In the genomic region with DNA sequence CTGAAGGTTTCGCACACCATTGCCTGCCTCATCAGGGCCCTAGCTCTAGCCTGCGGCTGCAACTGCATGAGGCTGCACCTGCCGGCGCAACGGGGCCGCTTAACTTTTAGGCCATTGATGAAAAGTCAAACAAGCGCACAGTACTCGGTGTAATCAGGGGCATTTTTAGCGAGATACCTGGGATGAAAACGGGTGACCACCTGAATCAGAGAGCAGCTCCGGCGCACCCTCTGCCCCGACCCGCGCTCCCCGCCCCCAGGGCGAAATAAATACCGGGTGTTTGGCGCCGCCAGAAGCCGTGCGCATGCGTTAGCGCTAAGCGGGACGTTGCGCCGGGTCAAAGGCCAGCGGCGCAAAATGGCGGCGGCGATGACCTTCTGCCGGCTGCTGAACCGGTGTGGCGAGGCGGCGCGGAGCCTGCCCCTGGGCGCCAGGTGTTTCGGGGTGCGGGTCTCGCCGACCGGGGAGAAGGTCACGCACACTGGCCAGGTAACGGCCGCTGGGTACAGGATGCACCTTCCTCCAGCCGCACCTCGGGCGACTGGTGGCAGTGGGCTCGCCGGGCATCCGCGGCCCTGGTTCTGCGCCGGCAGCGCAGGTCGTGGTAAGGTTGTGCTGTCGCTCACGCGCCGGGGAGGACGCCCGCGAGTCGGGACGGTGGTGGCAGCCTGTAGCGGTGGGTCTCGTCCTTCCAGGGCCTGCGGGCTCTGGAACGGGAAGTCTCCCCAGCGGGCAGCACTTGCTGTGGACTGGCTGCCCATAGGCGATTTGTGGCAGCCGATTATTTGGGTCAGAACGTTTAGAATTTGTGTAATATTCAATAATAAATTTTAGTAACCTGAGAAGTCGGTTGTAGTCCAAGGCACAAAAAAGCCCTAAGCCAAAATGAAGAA, we compare ENCODE assay signal across 1 cellular context.
A peak's percentile ranks its signal among the peaks of the same experiment; 100 is the strongest.
TF ChIP-seq lines count a peak whose summit lies in the region.

A gene (plus strand): TSS at position 347 of the 893 bp plus-strand sequence. CDS start 11 bp downstream, at position 358.

TF ChIP-seq in K562, 482 proteins besides CTCF, POLR2A, EP300 and RAD21 (continued from another document and continues in another):
- TF ChIP-seq CREB1 (IDR thresholded peaks at IDR 0.05) (peak; percentile 38), CREB1 (CRISPR knock-in tag; IDR thresholded peaks at IDR 0.05) (no peak), RBM34 (IDR thresholded peaks at IDR 0.05; ENCODE audit: borderline replicate concordance, insufficient read depth, low read length) (no peak), JUN (IDR thresholded peaks at IDR 0.05; ENCODE audit: borderline replicate concordance, low read depth, low read length) (peak; percentile 9; the same call in 1 of the 2 replicates), JUN (CRISPR knock-in tag; IDR thresholded peaks at IDR 0.05; ENCODE audit: borderline replicate concordance) (no peak), YY1 (IDR thresholded peaks at IDR 0.05; ENCODE audit: borderline replicate concordance in 1 of 3, control insufficient read depth in 1 of 3, extremely low read depth in 1 of 3, insufficient read depth in 3 of 3, insufficient read length in 1 of 3, insufficient replicate concordance in 2 of 3, low read depth in 1 of 3, low read length in 2 of 3) (peak; percentile 91 to 97 (median 96)), BRCA1 (IDR thresholded peaks at IDR 0.05) (no peak), BRCA1 (CRISPR knock-in tag; IDR thresholded peaks at IDR 0.05) (no peak), DIDO1 (tag; IDR thresholded peaks at IDR 0.05; ENCODE audit: low read depth) (peak; percentile 53; the same call in 1 of the 2 replicates), MEIS2 (IDR thresholded peaks at IDR 0.05; ENCODE audit: partially characterized antibody) (peak; percentile 75), JUND (IDR thresholded peaks at IDR 0.05; ENCODE audit: borderline replicate concordance, low read depth, low read length) (peak; percentile 56; the same call in 1 of the 2 replicates), JUND (tag; IDR thresholded peaks at IDR 0.05; ENCODE audit: borderline replicate concordance, low read depth, low read length) (no peak), PPARD (CRISPR knock-in tag; IDR thresholded peaks at IDR 0.05) (no peak), ZNF217 (CRISPR knock-in tag; IDR thresholded peaks at IDR 0.05) (no peak), SPI1 (IDR thresholded peaks at IDR 0.05; ENCODE audit: borderline replicate concordance, low read depth, low read length) (peak; percentile 43; the same call in 1 of the 2 replicates), KAT2B (IDR thresholded peaks at IDR 0.05; ENCODE audit: low read depth, low read length) (no peak), ZNF124 (CRISPR knock-in tag; IDR thresholded peaks at IDR 0.05) (no peak), KAT7 (CRISPR knock-in tag; IDR thresholded peaks at IDR 0.05; ENCODE audit: borderline replicate concordance) (no peak), SMARCA5 (IDR thresholded peaks at IDR 0.05) (no peak), ZNF197 (CRISPR knock-in tag; IDR thresholded peaks at IDR 0.05; ENCODE audit: low read depth) (no peak), SMARCB1 (IDR thresholded peaks at IDR 0.05; ENCODE audit: insufficient read length, low read depth) (no peak), ZNF696 (CRISPR knock-in tag; conservative IDR thresholded peaks at IDR 0.05) (no peak), DNMT1 (IDR thresholded peaks at IDR 0.05) (no peak), TCFL5 (CRISPR knock-in tag; conservative IDR thresholded peaks at IDR 0.05) (no peak), RHOXF2B (CRISPR knock-in tag; conservative IDR thresholded peaks at IDR 0.05) (0 out of 2 replicates have a peak, but pooled peaks have one; percentile 32), SP1 (CRISPR knock-in tag; IDR thresholded peaks at IDR 0.05) (0 out of 2 replicates have a peak, but pooled peaks have one; percentile 42), HNRNPLL (IDR thresholded peaks at IDR 0.05; ENCODE audit: low read depth, low read length, poor library complexity, severe bottlenecking) (peak; percentile 95), ZC3H8 (IDR thresholded peaks at IDR 0.05) (no peak), MYBL2 (IDR thresholded peaks at IDR 0.05; ENCODE audit: low read depth) (no peak), MYBL2 (CRISPR knock-in tag; IDR thresholded peaks at IDR 0.05; ENCODE audit: borderline replicate concordance) (no peak), NFE2 (IDR thresholded peaks at IDR 0.05; ENCODE audit: low read depth) (no peak), ESRRA (IDR thresholded peaks at IDR 0.05; ENCODE audit: borderline replicate concordance, low read depth) (peak; percentile 97)
- TF ChIP-seq, protein P1, sequence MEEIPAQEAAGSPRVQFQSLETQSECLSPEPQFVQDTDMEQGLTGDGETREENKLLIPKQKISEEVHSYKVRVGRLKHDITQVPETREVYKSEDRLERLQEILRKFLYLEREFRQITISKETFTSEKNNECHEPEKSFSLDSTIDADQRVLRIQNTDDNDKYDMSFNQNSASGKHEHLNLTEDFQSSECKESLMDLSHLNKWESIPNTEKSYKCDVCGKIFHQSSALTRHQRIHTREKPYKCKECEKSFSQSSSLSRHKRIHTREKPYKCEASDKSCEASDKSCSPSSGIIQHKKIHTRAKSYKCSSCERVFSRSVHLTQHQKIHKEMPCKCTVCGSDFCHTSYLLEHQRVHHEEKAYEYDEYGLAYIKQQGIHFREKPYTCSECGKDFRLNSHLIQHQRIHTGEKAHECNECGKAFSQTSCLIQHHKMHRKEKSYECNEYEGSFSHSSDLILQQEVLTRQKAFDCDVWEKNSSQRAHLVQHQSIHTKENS (CRISPR knock-in tag; IDR thresholded peaks at IDR 0.05): no peak
- TF ChIP-seq, protein P2, sequence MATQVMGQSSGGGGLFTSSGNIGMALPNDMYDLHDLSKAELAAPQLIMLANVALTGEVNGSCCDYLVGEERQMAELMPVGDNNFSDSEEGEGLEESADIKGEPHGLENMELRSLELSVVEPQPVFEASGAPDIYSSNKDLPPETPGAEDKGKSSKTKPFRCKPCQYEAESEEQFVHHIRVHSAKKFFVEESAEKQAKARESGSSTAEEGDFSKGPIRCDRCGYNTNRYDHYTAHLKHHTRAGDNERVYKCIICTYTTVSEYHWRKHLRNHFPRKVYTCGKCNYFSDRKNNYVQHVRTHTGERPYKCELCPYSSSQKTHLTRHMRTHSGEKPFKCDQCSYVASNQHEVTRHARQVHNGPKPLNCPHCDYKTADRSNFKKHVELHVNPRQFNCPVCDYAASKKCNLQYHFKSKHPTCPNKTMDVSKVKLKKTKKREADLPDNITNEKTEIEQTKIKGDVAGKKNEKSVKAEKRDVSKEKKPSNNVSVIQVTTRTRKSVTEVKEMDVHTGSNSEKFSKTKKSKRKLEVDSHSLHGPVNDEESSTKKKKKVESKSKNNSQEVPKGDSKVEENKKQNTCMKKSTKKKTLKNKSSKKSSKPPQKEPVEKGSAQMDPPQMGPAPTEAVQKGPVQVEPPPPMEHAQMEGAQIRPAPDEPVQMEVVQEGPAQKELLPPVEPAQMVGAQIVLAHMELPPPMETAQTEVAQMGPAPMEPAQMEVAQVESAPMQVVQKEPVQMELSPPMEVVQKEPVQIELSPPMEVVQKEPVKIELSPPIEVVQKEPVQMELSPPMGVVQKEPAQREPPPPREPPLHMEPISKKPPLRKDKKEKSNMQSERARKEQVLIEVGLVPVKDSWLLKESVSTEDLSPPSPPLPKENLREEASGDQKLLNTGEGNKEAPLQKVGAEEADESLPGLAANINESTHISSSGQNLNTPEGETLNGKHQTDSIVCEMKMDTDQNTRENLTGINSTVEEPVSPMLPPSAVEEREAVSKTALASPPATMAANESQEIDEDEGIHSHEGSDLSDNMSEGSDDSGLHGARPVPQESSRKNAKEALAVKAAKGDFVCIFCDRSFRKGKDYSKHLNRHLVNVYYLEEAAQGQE (CRISPR knock-in tag; IDR thresholded peaks at IDR 0.05; ENCODE audit: low read depth): 0 out of 2 replicates have a peak, but pooled peaks have one; percentile 59
- TF ChIP-seq, protein P3, sequence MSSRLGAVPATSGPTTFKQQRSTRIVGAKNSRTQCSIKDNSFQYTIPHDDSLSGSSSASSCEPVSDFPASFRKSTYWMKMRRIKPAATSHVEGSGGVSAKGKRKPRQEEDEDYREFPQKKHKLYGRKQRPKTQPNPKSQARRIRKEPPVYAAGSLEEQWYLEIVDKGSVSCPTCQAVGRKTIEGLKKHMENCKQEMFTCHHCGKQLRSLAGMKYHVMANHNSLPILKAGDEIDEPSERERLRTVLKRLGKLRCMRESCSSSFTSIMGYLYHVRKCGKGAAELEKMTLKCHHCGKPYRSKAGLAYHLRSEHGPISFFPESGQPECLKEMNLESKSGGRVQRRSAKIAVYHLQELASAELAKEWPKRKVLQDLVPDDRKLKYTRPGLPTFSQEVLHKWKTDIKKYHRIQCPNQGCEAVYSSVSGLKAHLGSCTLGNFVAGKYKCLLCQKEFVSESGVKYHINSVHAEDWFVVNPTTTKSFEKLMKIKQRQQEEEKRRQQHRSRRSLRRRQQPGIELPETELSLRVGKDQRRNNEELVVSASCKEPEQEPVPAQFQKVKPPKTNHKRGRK (tag; IDR thresholded peaks at IDR 0.05): no peak
- TF ChIP-seq, protein P4, sequence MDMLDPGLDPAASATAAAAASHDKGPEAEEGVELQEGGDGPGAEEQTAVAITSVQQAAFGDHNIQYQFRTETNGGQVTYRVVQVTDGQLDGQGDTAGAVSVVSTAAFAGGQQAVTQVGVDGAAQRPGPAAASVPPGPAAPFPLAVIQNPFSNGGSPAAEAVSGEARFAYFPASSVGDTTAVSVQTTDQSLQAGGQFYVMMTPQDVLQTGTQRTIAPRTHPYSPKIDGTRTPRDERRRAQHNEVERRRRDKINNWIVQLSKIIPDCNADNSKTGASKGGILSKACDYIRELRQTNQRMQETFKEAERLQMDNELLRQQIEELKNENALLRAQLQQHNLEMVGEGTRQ (CRISPR knock-in tag; IDR thresholded peaks at IDR 0.05): no peak
- TF ChIP-seq, protein P5, sequence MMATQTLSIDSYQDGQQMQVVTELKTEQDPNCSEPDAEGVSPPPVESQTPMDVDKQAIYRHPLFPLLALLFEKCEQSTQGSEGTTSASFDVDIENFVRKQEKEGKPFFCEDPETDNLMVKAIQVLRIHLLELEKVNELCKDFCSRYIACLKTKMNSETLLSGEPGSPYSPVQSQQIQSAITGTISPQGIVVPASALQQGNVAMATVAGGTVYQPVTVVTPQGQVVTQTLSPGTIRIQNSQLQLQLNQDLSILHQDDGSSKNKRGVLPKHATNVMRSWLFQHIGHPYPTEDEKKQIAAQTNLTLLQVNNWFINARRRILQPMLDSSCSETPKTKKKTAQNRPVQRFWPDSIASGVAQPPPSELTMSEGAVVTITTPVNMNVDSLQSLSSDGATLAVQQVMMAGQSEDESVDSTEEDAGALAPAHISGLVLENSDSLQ (IDR thresholded peaks at IDR 0.05): peak; percentile 68; the same call in 1 of the 2 replicates
- TF ChIP-seq, protein P6, sequence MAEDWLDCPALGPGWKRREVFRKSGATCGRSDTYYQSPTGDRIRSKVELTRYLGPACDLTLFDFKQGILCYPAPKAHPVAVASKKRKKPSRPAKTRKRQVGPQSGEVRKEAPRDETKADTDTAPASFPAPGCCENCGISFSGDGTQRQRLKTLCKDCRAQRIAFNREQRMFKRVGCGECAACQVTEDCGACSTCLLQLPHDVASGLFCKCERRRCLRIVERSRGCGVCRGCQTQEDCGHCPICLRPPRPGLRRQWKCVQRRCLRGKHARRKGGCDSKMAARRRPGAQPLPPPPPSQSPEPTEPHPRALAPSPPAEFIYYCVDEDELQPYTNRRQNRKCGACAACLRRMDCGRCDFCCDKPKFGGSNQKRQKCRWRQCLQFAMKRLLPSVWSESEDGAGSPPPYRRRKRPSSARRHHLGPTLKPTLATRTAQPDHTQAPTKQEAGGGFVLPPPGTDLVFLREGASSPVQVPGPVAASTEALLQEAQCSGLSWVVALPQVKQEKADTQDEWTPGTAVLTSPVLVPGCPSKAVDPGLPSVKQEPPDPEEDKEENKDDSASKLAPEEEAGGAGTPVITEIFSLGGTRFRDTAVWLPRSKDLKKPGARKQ (CRISPR knock-in tag; IDR thresholded peaks at IDR 0.05): no peak
